In genomic region chr6:158370805-158371204, GRCh38 we compare ENCODE assay signal across 22 cellular contexts.
"Had no signal": no experiment of that assay in that cellular context is flagged by ENCODE, and none has a peak within 500 bp of the region (broad histone marks: within the 10 kb centered on the region; RNA-seq: fewer than 3 reads in every experiment).

No MANE protein-coding gene starts in this region.

- H3K9me3 Mint-ChIP-seq: effector memory CD8-positive, alpha-beta T cell; natural killer cell; stimulated activated effector memory CD8-positive, alpha-beta T cell treated with anti-CD3 and anti-CD28 coated beads, Interleukin-12 subunit alpha, Interleukin-12 subunit beta, amount 100 ng/mL, for 72 hours had no signal

- H3K36me3 Mint-ChIP-seq: natural killer cell; stimulated activated effector memory CD8-positive, alpha-beta T cell treated with anti-CD3 and anti-CD28 coated beads, Interleukin-12 subunit alpha, Interleukin-12 subunit beta, amount 100 ng/mL, for 72 hours had no signal

- H3K27me3 ChIP-seq: esophagus squamous epithelium, neutrophil, sigmoid colon, stomach, tibial nerve, upper lobe of left lung had no signal

- H3K9ac ChIP-seq: parathyroid adenoma had no signal

- ATAC-seq: effector memory CD8-positive, alpha-beta T cell; left lobe of liver; lower lobe of right lung; natural killer cell; stimulated activated effector memory CD8-positive, alpha-beta T cell treated with anti-CD3 and anti-CD28 coated beads, Interleukin-12 subunit alpha, Interleukin-12 subunit beta, amount 100 ng/mL, for 72 hours had no signal

- H3K27me3 Mint-ChIP-seq: effector memory CD8-positive, alpha-beta T cell; progenitor cell of endocrine pancreas had no signal

- H3K36me3 ChIP-seq: esophagus squamous epithelium, lower lobe of right lung, neutrophil, sigmoid colon, stomach, thoracic aorta, tibial nerve, upper lobe of left lung had no signal

- H3K4me3 ChIP-seq: coronary artery, esophagus squamous epithelium, lower lobe of right lung, sigmoid colon, stomach, thoracic aorta, tibial nerve, upper lobe of left lung had no signal

- H3K4me3 Mint-ChIP-seq: effector memory CD8-positive, alpha-beta T cell; natural killer cell; stimulated activated effector memory CD8-positive, alpha-beta T cell treated with anti-CD3 and anti-CD28 coated beads, Interleukin-12 subunit alpha, Interleukin-12 subunit beta, amount 100 ng/mL, for 72 hours had no signal

- H3K27ac ChIP-seq: coronary artery, esophagus squamous epithelium, lower lobe of right lung, neutrophil, parathyroid adenoma, sigmoid colon, stomach, thoracic aorta, tibial nerve, upper lobe of left lung had no signal

- H3K4me1 ChIP-seq: parathyroid adenoma, sigmoid colon had no signal

- H2AFZ ChIP-seq: parathyroid adenoma had no signal

- H3K27ac Mint-ChIP-seq: effector memory CD8-positive, alpha-beta T cell; natural killer cell; progenitor cell of endocrine pancreas; stimulated activated effector memory CD8-positive, alpha-beta T cell treated with anti-CD3 and anti-CD28 coated beads, Interleukin-12 subunit alpha, Interleukin-12 subunit beta, amount 100 ng/mL, for 72 hours had no signal

- H3K9me3 ChIP-seq: esophagus squamous epithelium, lower lobe of right lung, neutrophil, sigmoid colon, stomach, thoracic aorta, tibial nerve, upper lobe of left lung had no signal

- DNase-seq: dermis blood vessel endothelial cell; effector memory CD8-positive, alpha-beta T cell; esophagus squamous epithelium; foreskin melanocyte; head of caudate nucleus; kidney; lower lobe of right lung; natural killer cell; sigmoid colon; stimulated activated CD4-positive, alpha-beta T cell treated with anti-CD3 and anti-CD28 coated beads, Interleukin-2, amount 100 ng/mL, for 24 hours; stimulated activated CD4-positive, alpha-beta T cell treated with anti-CD3 and anti-CD28 coated beads, Interleukin-4, amount 100 ng/mL, for 24 hours; stimulated activated naive CD4-positive, alpha-beta T cell treated with Interleukin-2 at 50 U/mL for 16 hours; stomach; upper lobe of left lung had no signal
